ENCODE assay signal across 1 cellular context in the genomic region with DNA sequence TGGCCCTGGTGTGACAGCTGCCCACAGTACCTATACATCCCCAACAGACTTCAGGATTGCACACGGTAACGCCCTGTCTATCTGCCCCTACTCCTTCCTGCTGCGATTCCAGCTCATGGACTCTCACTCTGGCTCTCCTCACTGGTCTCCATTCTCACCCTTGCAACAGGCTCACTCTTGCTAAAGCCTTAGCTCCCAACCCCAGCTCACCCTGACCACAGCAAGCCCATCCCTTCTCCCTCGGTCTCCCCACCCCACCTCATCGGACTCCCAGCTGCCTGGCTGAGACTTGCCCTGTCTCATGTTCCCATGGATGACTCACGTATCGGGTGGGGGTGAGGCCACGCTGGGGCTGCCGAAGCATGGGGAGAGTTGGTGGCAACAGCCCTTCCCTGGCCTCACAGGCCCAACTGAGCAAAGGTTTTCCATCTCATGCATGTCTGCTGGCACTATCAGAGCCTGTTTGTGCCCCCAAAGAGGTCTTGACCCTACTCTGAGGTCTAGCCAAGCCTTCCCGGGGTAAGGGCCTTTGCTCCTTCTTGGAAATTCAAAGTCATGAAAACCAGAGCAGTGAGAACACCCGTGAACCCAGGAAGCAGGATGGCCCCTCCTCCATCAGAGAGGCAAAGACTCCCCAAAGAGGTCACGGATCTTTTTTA.
TF ChIP-seq lines count a peak whose summit lies in the region.

No MANE protein-coding gene starts in this region.

TF ChIP-seq in K562, 482 proteins besides CTCF, POLR2A, EP300 and RAD21 (continues in another document):
- TF ChIP-seq, protein P1, sequence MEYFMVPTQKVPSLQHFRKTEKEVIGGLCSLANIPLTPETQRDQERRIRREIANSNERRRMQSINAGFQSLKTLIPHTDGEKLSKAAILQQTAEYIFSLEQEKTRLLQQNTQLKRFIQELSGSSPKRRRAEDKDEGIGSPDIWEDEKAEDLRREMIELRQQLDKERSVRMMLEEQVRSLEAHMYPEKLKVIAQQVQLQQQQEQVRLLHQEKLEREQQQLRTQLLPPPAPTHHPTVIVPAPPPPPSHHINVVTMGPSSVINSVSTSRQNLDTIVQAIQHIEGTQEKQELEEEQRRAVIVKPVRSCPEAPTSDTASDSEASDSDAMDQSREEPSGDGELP (CRISPR knock-in tag; IDR thresholded peaks at IDR 0.05; ENCODE audit: borderline replicate concordance): peak; percentile 89
- no peak for TF ChIP-seq ZNF830 (CRISPR knock-in tag; IDR thresholded peaks at IDR 0.05)
- peak; percentile 70 for TF ChIP-seq DPF2 (IDR thresholded peaks at IDR 0.05)
- TF ChIP-seq, protein P2, sequence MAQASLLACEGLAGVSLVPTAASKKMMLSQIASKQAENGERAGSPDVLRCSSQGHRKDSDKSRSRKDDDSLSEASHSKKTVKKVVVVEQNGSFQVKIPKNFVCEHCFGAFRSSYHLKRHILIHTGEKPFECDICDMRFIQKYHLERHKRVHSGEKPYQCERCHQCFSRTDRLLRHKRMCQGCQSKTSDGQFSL (CRISPR knock-in tag; IDR thresholded peaks at IDR 0.05): peak; percentile 91
- TF ChIP-seq, protein P2 (tag; IDR thresholded peaks at IDR 0.05): no peak
- TF ChIP-seq, protein P3, sequence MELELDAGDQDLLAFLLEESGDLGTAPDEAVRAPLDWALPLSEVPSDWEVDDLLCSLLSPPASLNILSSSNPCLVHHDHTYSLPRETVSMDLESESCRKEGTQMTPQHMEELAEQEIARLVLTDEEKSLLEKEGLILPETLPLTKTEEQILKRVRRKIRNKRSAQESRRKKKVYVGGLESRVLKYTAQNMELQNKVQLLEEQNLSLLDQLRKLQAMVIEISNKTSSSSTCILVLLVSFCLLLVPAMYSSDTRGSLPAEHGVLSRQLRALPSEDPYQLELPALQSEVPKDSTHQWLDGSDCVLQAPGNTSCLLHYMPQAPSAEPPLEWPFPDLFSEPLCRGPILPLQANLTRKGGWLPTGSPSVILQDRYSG (tag; conservative IDR thresholded peaks at IDR 0.05; ENCODE audit: low read depth): 0 out of 2 replicates have a peak, but pooled peaks have one; percentile 25
- no peak for TF ChIP-seq MEF2A (IDR thresholded peaks at IDR 0.05; ENCODE audit: control insufficient read depth, low read depth, low read length)
- TF ChIP-seq, protein P4, sequence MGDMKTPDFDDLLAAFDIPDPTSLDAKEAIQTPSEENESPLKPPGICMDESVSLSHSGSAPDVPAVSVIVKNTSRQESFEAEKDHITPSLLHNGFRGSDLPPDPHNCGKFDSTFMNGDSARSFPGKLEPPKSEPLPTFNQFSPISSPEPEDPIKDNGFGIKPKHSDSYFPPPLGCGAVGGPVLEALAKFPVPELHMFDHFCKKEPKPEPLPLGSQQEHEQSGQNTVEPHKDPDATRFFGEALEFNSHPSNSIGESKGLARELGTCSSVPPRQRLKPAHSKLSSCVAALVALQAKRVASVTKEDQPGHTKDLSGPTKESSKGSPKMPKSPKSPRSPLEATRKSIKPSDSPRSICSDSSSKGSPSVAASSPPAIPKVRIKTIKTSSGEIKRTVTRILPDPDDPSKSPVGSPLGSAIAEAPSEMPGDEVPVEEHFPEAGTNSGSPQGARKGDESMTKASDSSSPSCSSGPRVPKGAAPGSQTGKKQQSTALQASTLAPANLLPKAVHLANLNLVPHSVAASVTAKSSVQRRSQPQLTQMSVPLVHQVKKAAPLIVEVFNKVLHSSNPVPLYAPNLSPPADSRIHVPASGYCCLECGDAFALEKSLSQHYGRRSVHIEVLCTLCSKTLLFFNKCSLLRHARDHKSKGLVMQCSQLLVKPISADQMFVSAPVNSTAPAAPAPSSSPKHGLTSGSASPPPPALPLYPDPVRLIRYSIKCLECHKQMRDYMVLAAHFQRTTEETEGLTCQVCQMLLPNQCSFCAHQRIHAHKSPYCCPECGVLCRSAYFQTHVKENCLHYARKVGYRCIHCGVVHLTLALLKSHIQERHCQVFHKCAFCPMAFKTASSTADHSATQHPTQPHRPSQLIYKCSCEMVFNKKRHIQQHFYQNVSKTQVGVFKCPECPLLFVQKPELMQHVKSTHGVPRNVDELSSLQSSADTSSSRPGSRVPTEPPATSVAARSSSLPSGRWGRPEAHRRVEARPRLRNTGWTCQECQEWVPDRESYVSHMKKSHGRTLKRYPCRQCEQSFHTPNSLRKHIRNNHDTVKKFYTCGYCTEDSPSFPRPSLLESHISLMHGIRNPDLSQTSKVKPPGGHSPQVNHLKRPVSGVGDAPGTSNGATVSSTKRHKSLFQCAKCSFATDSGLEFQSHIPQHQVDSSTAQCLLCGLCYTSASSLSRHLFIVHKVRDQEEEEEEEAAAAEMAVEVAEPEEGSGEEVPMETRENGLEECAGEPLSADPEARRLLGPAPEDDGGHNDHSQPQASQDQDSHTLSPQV (IDR thresholded peaks at IDR 0.05): peak; percentile 89
- TF ChIP-seq, protein P5, sequence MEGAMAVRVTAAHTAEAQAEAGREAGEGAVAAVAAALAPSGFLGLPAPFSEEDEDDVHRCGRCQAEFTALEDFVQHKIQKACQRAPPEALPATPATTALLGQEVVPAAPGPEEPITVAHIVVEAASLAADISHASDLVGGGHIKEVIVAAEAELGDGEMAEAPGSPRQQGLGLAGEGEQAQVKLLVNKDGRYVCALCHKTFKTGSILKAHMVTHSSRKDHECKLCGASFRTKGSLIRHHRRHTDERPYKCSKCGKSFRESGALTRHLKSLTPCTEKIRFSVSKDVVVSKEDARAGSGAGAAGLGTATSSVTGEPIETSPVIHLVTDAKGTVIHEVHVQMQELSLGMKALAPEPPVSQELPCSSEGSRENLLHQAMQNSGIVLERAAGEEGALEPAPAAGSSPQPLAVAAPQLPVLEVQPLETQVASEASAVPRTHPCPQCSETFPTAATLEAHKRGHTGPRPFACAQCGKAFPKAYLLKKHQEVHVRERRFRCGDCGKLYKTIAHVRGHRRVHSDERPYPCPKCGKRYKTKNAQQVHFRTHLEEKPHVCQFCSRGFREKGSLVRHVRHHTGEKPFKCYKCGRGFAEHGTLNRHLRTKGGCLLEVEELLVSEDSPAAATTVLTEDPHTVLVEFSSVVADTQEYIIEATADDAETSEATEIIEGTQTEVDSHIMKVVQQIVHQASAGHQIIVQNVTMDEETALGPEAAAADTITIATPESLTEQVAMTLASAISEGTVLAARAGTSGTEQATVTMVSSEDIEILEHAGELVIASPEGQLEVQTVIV (CRISPR knock-in tag; IDR thresholded peaks at IDR 0.05; ENCODE audit: borderline replicate concordance): no peak
- TF ChIP-seq SOX6 (IDR thresholded peaks at IDR 0.05): 0 out of 2 replicates have a peak, but pooled peaks have one; percentile 12
- no peak for TF ChIP-seq ZNF551 (CRISPR knock-in tag; IDR thresholded peaks at IDR 0.05)
- TF ChIP-seq, protein P6, sequence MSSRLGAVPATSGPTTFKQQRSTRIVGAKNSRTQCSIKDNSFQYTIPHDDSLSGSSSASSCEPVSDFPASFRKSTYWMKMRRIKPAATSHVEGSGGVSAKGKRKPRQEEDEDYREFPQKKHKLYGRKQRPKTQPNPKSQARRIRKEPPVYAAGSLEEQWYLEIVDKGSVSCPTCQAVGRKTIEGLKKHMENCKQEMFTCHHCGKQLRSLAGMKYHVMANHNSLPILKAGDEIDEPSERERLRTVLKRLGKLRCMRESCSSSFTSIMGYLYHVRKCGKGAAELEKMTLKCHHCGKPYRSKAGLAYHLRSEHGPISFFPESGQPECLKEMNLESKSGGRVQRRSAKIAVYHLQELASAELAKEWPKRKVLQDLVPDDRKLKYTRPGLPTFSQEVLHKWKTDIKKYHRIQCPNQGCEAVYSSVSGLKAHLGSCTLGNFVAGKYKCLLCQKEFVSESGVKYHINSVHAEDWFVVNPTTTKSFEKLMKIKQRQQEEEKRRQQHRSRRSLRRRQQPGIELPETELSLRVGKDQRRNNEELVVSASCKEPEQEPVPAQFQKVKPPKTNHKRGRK (tag; IDR thresholded peaks at IDR 0.05): peak; percentile 34; the same call in 1 of the 2 replicates
- TF ChIP-seq, protein P7, sequence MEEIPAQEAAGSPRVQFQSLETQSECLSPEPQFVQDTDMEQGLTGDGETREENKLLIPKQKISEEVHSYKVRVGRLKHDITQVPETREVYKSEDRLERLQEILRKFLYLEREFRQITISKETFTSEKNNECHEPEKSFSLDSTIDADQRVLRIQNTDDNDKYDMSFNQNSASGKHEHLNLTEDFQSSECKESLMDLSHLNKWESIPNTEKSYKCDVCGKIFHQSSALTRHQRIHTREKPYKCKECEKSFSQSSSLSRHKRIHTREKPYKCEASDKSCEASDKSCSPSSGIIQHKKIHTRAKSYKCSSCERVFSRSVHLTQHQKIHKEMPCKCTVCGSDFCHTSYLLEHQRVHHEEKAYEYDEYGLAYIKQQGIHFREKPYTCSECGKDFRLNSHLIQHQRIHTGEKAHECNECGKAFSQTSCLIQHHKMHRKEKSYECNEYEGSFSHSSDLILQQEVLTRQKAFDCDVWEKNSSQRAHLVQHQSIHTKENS (CRISPR knock-in tag; IDR thresholded peaks at IDR 0.05): no peak
- TF ChIP-seq BCL6 (CRISPR knock-in tag; IDR thresholded peaks at IDR 0.05): no peak
- TF ChIP-seq, protein P8, sequence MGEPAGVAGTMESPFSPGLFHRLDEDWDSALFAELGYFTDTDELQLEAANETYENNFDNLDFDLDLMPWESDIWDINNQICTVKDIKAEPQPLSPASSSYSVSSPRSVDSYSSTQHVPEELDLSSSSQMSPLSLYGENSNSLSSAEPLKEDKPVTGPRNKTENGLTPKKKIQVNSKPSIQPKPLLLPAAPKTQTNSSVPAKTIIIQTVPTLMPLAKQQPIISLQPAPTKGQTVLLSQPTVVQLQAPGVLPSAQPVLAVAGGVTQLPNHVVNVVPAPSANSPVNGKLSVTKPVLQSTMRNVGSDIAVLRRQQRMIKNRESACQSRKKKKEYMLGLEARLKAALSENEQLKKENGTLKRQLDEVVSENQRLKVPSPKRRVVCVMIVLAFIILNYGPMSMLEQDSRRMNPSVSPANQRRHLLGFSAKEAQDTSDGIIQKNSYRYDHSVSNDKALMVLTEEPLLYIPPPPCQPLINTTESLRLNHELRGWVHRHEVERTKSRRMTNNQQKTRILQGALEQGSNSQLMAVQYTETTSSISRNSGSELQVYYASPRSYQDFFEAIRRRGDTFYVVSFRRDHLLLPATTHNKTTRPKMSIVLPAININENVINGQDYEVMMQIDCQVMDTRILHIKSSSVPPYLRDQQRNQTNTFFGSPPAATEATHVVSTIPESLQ (CRISPR knock-in tag; IDR thresholded peaks at IDR 0.05): 0 out of 2 replicates have a peak, but pooled peaks have one; percentile 70
- TF ChIP-seq, protein P9, sequence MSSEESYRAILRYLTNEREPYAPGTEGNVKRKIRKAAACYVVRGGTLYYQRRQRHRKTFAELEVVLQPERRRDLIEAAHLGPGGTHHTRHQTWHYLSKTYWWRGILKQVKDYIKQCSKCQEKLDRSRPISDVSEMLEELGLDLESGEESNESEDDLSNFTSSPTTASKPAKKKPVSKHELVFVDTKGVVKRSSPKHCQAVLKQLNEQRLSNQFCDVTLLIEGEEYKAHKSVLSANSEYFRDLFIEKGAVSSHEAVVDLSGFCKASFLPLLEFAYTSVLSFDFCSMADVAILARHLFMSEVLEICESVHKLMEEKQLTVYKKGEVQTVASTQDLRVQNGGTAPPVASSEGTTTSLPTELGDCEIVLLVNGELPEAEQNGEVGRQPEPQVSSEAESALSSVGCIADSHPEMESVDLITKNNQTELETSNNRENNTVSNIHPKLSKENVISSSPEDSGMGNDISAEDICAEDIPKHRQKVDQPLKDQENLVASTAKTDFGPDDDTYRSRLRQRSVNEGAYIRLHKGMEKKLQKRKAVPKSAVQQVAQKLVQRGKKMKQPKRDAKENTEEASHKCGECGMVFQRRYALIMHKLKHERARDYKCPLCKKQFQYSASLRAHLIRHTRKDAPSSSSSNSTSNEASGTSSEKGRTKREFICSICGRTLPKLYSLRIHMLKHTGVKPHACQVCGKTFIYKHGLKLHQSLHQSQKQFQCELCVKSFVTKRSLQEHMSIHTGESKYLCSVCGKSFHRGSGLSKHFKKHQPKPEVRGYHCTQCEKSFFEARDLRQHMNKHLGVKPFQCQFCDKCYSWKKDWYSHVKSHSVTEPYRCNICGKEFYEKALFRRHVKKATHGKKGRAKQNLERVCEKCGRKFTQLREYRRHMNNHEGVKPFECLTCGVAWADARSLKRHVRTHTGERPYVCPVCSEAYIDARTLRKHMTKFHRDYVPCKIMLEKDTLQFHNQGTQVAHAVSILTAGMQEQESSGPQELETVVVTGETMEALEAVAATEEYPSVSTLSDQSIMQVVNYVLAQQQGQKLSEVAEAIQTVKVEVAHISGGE (CRISPR knock-in tag; IDR thresholded peaks at IDR 0.05): peak in 1 of 3 experiments; percentile 50; a peak in 2 of 6 replicates
- no peak for TF ChIP-seq BMI1 (IDR thresholded peaks at IDR 0.05; ENCODE audit: low read length)
- TF ChIP-seq, protein P10, sequence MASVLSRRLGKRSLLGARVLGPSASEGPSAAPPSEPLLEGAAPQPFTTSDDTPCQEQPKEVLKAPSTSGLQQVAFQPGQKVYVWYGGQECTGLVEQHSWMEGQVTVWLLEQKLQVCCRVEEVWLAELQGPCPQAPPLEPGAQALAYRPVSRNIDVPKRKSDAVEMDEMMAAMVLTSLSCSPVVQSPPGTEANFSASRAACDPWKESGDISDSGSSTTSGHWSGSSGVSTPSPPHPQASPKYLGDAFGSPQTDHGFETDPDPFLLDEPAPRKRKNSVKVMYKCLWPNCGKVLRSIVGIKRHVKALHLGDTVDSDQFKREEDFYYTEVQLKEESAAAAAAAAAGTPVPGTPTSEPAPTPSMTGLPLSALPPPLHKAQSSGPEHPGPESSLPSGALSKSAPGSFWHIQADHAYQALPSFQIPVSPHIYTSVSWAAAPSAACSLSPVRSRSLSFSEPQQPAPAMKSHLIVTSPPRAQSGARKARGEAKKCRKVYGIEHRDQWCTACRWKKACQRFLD (CRISPR knock-in tag; IDR thresholded peaks at IDR 0.05): peak; percentile 94
- no peak for TF ChIP-seq SP2 (IDR thresholded peaks at IDR 0.05; ENCODE audit: extremely low read depth, low read depth, low read length, poor library complexity, severe bottlenecking)
- TF ChIP-seq RBM22 (IDR thresholded peaks at IDR 0.05; ENCODE audit: low read depth, low read length, poor library complexity, severe bottlenecking): no peak
- TF ChIP-seq, protein P11, sequence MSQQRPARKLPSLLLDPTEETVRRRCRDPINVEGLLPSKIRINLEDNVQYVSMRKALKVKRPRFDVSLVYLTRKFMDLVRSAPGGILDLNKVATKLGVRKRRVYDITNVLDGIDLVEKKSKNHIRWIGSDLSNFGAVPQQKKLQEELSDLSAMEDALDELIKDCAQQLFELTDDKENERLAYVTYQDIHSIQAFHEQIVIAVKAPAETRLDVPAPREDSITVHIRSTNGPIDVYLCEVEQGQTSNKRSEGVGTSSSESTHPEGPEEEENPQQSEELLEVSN (IDR thresholded peaks at IDR 0.05; ENCODE audit: borderline replicate concordance in 1 of 2, extremely low read depth in 1 of 2, insufficient read depth in 1 of 2, insufficient read length in 1 of 2, low read depth in 1 of 2, low read length in 1 of 2, poor library complexity in 1 of 2, severe bottlenecking in 1 of 2): peak in 1 of 2 experiments; percentile 50
- no peak for TF ChIP-seq CEBPB (tag; IDR thresholded peaks at IDR 0.05)
- TF ChIP-seq ADNP (tag; IDR thresholded peaks at IDR 0.05): no peak
- no peak for TF ChIP-seq TEAD4 (IDR thresholded peaks at IDR 0.05; ENCODE audit: low read length)
- no peak for TF ChIP-seq TEAD4 (CRISPR knock-in tag; IDR thresholded peaks at IDR 0.05; ENCODE audit: borderline replicate concordance)
- TF ChIP-seq ELF2 (CRISPR knock-in tag; IDR thresholded peaks at IDR 0.05): no peak
- peak; percentile 32; the same call in 1 of the 2 replicates for TF ChIP-seq BHLHE40 (IDR thresholded peaks at IDR 0.05; ENCODE audit: low read length)
- TF ChIP-seq HIVEP1 (CRISPR knock-in tag; IDR thresholded peaks at IDR 0.05): no peak
- 0 out of 2 replicates have a peak, but pooled peaks have one; percentile 16 for TF ChIP-seq MBD2 (IDR thresholded peaks at IDR 0.05; ENCODE audit: borderline replicate concordance, low read depth)
- TF ChIP-seq SMARCA4 (IDR thresholded peaks at IDR 0.05): peak; percentile 75
- TF ChIP-seq HNRNPK (IDR thresholded peaks at IDR 0.05; ENCODE audit: low read depth, low read length, poor library complexity, severe bottlenecking): no peak
